20 cellular contexts compared by ENCODE assay signal in genomic region chr2:239870863-239871262, GRCh38.
A peak's percentile ranks its signal among the peaks of the same experiment; 100 is the strongest.
DNase-seq lines count a peak whose midpoint lies in the region; ATAC-seq and TF ChIP-seq lines count a peak whose summit lies in the region.
"Had no signal": no experiment of that assay in that cellular context is flagged by ENCODE, and none has a peak within 500 bp of the region (broad histone marks: within the 10 kb centered on the region; RNA-seq: fewer than 3 reads in every experiment).

No MANE protein-coding gene starts in this region.

- H3K4me1 Mint-ChIP-seq in activated CD8-positive, alpha-beta memory T cell treated with anti-CD3 and anti-CD28 coated beads, Interleukin-2, amount 10 ng/mL, durations not matched to agents 7 days and 5 days: no peaks in the 10 kb centered on the region

- WGBS in esophagus muscularis mucosa: 81% methylated on average over 12 of the region's 12 CpGs

- H3K9me3 Mint-ChIP-seq in activated CD8-positive, alpha-beta memory T cell treated with anti-CD3 and anti-CD28 coated beads, Interleukin-2, amount 10 ng/mL, durations not matched to agents 7 days and 5 days (ENCODE audit: low read depth): no peaks in the 10 kb centered on the region
- H3K9me3 Mint-ChIP-seq: GM23338 had no signal

- H3K4me3 Mint-ChIP-seq in activated CD8-positive, alpha-beta memory T cell treated with anti-CD3 and anti-CD28 coated beads, Interleukin-2, amount 10 ng/mL, durations not matched to agents 7 days and 5 days: no peak overlapping the region
- H3K4me3 Mint-ChIP-seq: CD14-positive monocyte, GM23338 had no signal

- H3K4me3 ChIP-seq in esophagus muscularis mucosa: no peak overlapping the region
- H3K4me3 ChIP-seq: GM23338, HAP-1 had no signal

- no peak for TF ChIP-seq EP300 in esophagus muscularis mucosa (IDR thresholded peaks at IDR 0.05)

- no peak for TF ChIP-seq POLR2A in esophagus muscularis mucosa (IDR thresholded peaks at IDR 0.05; ENCODE audit: low read depth)

- no peak overlapping the region for H3K27ac Mint-ChIP-seq in activated CD8-positive, alpha-beta memory T cell treated with anti-CD3 and anti-CD28 coated beads, Interleukin-2, amount 10 ng/mL, durations not matched to agents 7 days and 5 days
- H3K27ac Mint-ChIP-seq: CD14-positive monocyte, GM23338 had no signal

- no peak for ATAC-seq in activated CD8-positive, alpha-beta memory T cell treated with anti-CD3 and anti-CD28 coated beads, Interleukin-2, amount 10 ng/mL, durations not matched to agents 7 days and 5 days

- no peak for TF ChIP-seq CTCF in esophagus muscularis mucosa (IDR thresholded peaks at IDR 0.05)

- CTCF ChIA-PET in activated CD8-positive, alpha-beta memory T cell treated with anti-CD3 and anti-CD28 coated beads, Interleukin-2, amount 10 ng/mL, durations not matched to agents 7 days and 5 days (lab: Charles Lee): interaction anchor here (0.7 kb wide), 1 partner anchor 12 kb away, joined by 3 read pairs; no protein-coding TSS in a partner anchor

- no peaks in the 10 kb centered on the region for H3K36me3 Mint-ChIP-seq in activated CD8-positive, alpha-beta memory T cell treated with anti-CD3 and anti-CD28 coated beads, Interleukin-2, amount 10 ng/mL, durations not matched to agents 7 days and 5 days
- H3K36me3 Mint-ChIP-seq: CD14-positive monocyte had no signal

- H3K9me3 ChIP-seq in esophagus muscularis mucosa: no peaks in the 10 kb centered on the region
- H3K9me3 ChIP-seq: HAP-1 had no signal

- no peak overlapping the region for H3K27ac ChIP-seq in esophagus muscularis mucosa (replicated peaks in 1 of 4)

- H3K27me3 Mint-ChIP-seq in activated CD8-positive, alpha-beta memory T cell treated with anti-CD3 and anti-CD28 coated beads, Interleukin-2, amount 10 ng/mL, durations not matched to agents 7 days and 5 days: peaks cover 6% of the 10 kb centered on the region

- intact Hi-C loops in esophagus muscularis mucosa (cut with DNase I) (no loop called here), posterior vena cava (cut with DNase I) (no loop called here)

- no peaks in the 10 kb centered on the region for H3K36me3 ChIP-seq in esophagus muscularis mucosa
- H3K36me3 ChIP-seq: HAP-1 had no signal

- peaks cover 0 to 4% (median 0%) of the 10 kb centered on the region in 4 donors for H3K4me1 ChIP-seq in esophagus muscularis mucosa
- H3K4me1 ChIP-seq: HAP-1 had no signal

- no peaks in the 10 kb centered on the region for H3K27me3 ChIP-seq in esophagus muscularis mucosa

- DNase-seq in activated CD8-positive, alpha-beta memory T cell treated with anti-CD3 and anti-CD28 coated beads, Interleukin-2, amount 50 U/mL, for 48 hours: peak; percentile 13
- DNase-seq in activated CD8-positive, alpha-beta memory T cell treated with anti-CD3 and anti-CD28 coated beads, Interleukin-2, amount 10 ng/mL, durations not matched to agents 7 days and 5 days: no peak
- peak; percentile 47 for DNase-seq in esophagus muscularis mucosa (ENCODE audit: extremely low spot score)
- peak; percentile 56 for DNase-seq in posterior vena cava (ENCODE audit: low spot score)
- no peak for DNase-seq in Ammon's horn (ENCODE audit: low spot score)
- no peak for DNase-seq in SKM-1 (lab: John Stamatoyannopoulos, UW; ENCODE audit: unreplicated experiment)
- DNase-seq in NCI-H226: no peak
- DNase-seq: AML-193; Kasumi-1; NCI-H1092; NCI-H1436; NCI-H187 treated with DMSO at 0.1 percent for 48 hours; NCI-H2107; NCI-H345; NCI-H524; NCI-H774; NK-92 treated with Interleukin-12 subunit alpha and Interleukin-12 subunit beta, amount 100 ng/mL, for 24 hours had no signal

Comparison
In these comparisons a context has a peak if more than half of its experiments do, and no peak if none do; other contexts are left out.
1. DNase-seq: peak in activated CD8-positive, alpha-beta memory T cell treated with anti-CD3 and anti-CD28 coated beads, Interleukin-2, amount 50 U/mL, for 48 hours (single experiment), esophagus muscularis mucosa (single experiment) and posterior vena cava (single experiment); none in activated CD8-positive, alpha-beta memory T cell treated with anti-CD3 and anti-CD28 coated beads, Interleukin-2, amount 10 ng/mL, durations not matched to agents 7 days and 5 days (single experiment), Ammon's horn (single experiment), SKM-1 (single experiment) and NCI-H226 (single experiment).